9 cellular contexts compared by ENCODE assay signal in the genomic region with DNA sequence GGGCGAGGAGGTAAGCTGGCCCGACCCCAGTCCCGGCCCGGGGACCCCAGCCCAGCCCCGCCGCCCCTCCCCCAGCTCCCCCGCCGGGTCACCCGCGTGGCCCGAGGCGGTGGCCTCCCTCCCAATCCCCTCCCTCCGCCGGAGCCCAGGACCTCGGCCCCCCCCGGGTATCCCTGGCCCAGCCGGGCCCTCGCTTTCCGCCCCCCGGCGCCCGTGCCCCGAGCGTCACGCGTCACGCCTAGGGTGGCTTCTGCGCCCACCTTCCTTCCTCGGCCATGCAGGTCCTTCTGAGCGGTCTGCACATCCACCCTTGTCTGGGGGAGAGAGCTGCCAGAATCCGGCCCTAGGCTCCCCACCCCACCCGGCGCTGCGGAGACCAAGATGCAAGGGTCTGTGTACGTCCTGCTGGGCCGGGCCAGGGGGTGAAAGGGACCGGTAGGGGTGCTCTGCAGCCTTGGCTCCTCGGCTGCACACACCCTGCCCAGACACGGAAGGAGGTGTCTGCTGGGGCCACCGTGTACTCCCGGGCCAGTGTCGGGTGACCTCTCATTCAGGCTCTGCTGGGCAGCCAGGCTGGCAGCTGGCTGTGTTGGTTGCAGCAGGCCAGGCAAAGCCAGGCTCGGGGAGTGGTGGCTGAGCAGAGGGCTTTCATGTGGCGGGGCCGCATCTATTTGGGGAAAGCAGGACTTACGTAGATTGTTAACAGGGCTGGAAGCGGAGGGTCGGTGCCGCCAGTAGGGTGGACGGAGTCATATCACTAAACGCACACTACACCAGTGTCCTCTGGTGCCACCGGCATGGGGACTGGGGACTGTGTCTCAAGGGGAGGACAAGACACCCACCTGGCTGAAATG. TPM values are rescaled to one million over a fixed set of nuclear protein-coding genes. Genes with fewer than 3 reads are reported as not detected.
A peak's percentile ranks its signal among the peaks of the same experiment; 100 is the strongest.
DNase-seq lines count a peak whose midpoint lies in the region; ATAC-seq and TF ChIP-seq lines count a peak whose summit lies in the region.
"Had no signal": no experiment of that assay in that cellular context is flagged by ENCODE, and none has a peak within 500 bp of the region (broad histone marks: within the 10 kb centered on the region; RNA-seq: fewer than 3 reads in every experiment).

No MANE protein-coding gene starts in this region.

- peak overlapping the region; percentile 43; the same call in 1 of the 2 replicates for H3K4me3 ChIP-seq in SK-N-MC
- H3K4me3 ChIP-seq in gastrocnemius medialis: peak overlapping the region; percentile 7 to 34 (median 22)

- H3K9me3 ChIP-seq in SK-N-MC (ENCODE audit: low read depth, low read length) (no peaks in the 10 kb centered on the region), gastrocnemius medialis (no peaks in the 10 kb centered on the region)

- H3K9ac ChIP-seq in SK-N-MC (ENCODE audit: insufficient read length): no peak overlapping the region

- H3K36me3 ChIP-seq in SK-N-MC (ENCODE audit: insufficient read depth, low read length) (no peaks in the 10 kb centered on the region), gastrocnemius medialis (no peaks in the 10 kb centered on the region)

- ATAC-seq in gastrocnemius medialis (no peak), GM21526 (IDR thresholded peaks at IDR 0.05; ENCODE audit: low FRiP score, unreplicated experiment) (no peak)

- peak; percentile 57 for DNase-seq in DMS 273 (lab: John Stamatoyannopoulos, UW; ENCODE audit: unreplicated experiment)
- no peak for DNase-seq in DMS 273 treated with DMSO at 0.1 percent for 48 hours (lab: John Stamatoyannopoulos, UW)
- no peak for DNase-seq in SK-N-MC (ENCODE audit: low read depth, low spot score)
- peak; percentile 63 for DNase-seq in globus pallidus (ENCODE audit: low spot score)
- DNase-seq in gastrocnemius medialis: no peak
- DNase-seq in GM10266 (ENCODE audit: extremely low spot score): no peak
- DNase-seq in iPS-NIHi7 (ENCODE audit: extremely low spot score): no peak

- H3K4me1 ChIP-seq in gastrocnemius medialis: peaks cover 0 to 5% of the 10 kb centered on the region in 2 donors

- intact Hi-C loops in gastrocnemius medialis (cut with DNase I; ENCODE audit: low total_unique reads): no loop called here

- no peak overlapping the region for H3K27ac ChIP-seq in SK-N-MC
- H3K27ac ChIP-seq in gastrocnemius medialis: no peak overlapping the region
- H3K27ac ChIP-seq: 22Rv1 had no signal

- no peak for TF ChIP-seq POLR2A in gastrocnemius medialis (IDR thresholded peaks at IDR 0.05)

- in situ Hi-C loops in gastrocnemius medialis (cut with MboI; ENCODE audit: low sequenced_read_pairs in 4 of 4): no loop called here

- no peak for TF ChIP-seq CTCF in gastrocnemius medialis (IDR thresholded peaks at IDR 0.05 in 4 of 5, conservative IDR thresholded peaks at IDR 0.05 in 1 of 5)
- no peak for TF ChIP-seq CTCF in GM10266 (IDR thresholded peaks at IDR 0.05; ENCODE audit: control insufficient read depth, insufficient read depth, low read depth, missing control alignments)

- H3K27me3 ChIP-seq in gastrocnemius medialis: peaks cover 48 to 51% (median 49%) of the 10 kb centered on the region in 3 donors

RNA-seq across cellular contexts. Expression of gene RAB11FIP4, which starts 0.8 kb away (rescaled TPM):
- under 1 TPM in 3 of 4 donors, not detected in 1; 0.09 to 0.22 (median 0.16) TPM for total RNA-seq in gastrocnemius medialis

Comparison
In these comparisons a context has a peak if more than half of its experiments do, and no peak if none do; other contexts are left out.
1. DNase-seq: peak in DMS 273 (single experiment) and globus pallidus (single experiment); none in DMS 273 treated with DMSO at 0.1 percent for 48 hours (single experiment), SK-N-MC (single experiment), gastrocnemius medialis (0 of 2), GM10266 (single experiment) and iPS-NIHi7 (single experiment).